Comparison of ENCODE assay signal across 1 cellular context in the genomic region with DNA sequence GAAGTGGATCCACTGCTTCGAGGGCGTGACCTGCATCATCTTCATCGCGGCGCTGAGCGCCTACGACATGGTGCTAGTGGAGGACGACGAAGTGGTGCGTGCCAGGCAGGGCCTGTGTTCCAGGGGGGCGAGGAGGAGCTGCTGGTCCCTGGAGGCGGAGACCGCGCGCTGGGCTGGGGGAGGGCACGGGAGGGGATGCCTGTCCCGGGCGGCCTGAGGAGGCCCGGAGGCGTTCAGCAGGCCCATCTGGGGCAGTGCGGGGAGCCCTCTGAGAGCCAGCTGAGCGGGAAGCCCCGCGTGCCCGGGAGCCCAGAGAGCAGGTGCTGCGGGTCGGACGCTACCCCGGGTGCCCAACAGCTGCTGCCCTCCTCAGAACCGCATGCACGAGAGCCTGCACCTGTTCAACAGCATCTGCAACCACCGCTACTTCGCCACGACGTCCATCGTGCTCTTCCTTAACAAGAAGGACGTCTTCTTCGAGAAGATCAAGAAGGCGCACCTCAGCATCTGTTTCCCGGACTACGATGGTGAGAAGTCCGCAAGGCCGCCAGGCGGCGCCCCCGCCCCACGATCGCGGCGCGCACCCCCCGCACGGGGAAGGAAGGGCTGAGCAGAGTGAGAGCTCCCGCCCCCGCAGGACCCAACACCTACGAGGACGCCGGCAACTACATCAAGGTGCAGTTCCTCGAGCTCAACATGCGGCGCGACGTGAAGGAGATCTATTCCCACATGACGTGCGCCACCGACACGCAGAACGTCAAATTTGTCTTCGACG.
TF ChIP-seq lines count a peak whose summit lies in the region.

No MANE protein-coding gene starts in this region.

TF ChIP-seq in H1, 55 proteins besides CTCF, POLR2A, EP300 and RAD21:
- TF ChIP-seq MAFK (IDR thresholded peaks at IDR 0.05; ENCODE audit: low read depth, low read length) (no peak), PHF8 (conservative IDR thresholded peaks at IDR 0.05; ENCODE audit: low read depth, low read length) (no peak), SUZ12 (IDR thresholded peaks at IDR 0.05; ENCODE audit: low read length) (no peak), CBX5 (IDR thresholded peaks at IDR 0.05; ENCODE audit: low read depth, low read length) (no peak), TAF1 (IDR thresholded peaks at IDR 0.05; ENCODE audit: low read depth, low read length) (no peak), KDM5A (IDR thresholded peaks at IDR 0.05; ENCODE audit: low read length) (no peak), BACH1 (IDR thresholded peaks at IDR 0.05; ENCODE audit: low read length) (peak; percentile 66), KDM1A (IDR thresholded peaks at IDR 0.05; ENCODE audit: borderline replicate concordance, low read length) (no peak), GTF2F1 (IDR thresholded peaks at IDR 0.05; ENCODE audit: borderline replicate concordance, low read depth, low read length) (no peak), POLR2AphosphoS5 (IDR thresholded peaks at IDR 0.05; ENCODE audit: low read depth, low read length) (no peak), RNF2 (IDR thresholded peaks at IDR 0.05; ENCODE audit: borderline replicate concordance, low read depth, low read length, missing control alignments, poor library complexity, severe bottlenecking) (no peak), JUN (IDR thresholded peaks at IDR 0.05; ENCODE audit: low read depth, low read length) (no peak), RXRA (IDR thresholded peaks at IDR 0.05; ENCODE audit: insufficient read depth, low read depth, low read length) (no peak), ZNF274 (IDR thresholded peaks at IDR 0.05; ENCODE audit: borderline replicate concordance, extremely low read depth, low read length) (no peak), SIN3A (conservative IDR thresholded peaks at IDR 0.05 in 1 of 2, IDR thresholded peaks at IDR 0.05 in 1 of 2; ENCODE audit: low read depth in 1 of 2, low read length in 2 of 2) (peak in 1 of 2 experiments; percentile 47; a peak in 1 of 4 replicates), TEAD4 (IDR thresholded peaks at IDR 0.05; ENCODE audit: low read depth, low read length) (no peak), SP4 (IDR thresholded peaks at IDR 0.05; ENCODE audit: low read length) (no peak), HDAC2 (IDR thresholded peaks at IDR 0.05; ENCODE audit: borderline replicate concordance in 1 of 2, low read depth in 2 of 2, low read length in 2 of 2) (no peak), POU5F1 (IDR thresholded peaks at IDR 0.05; ENCODE audit: low read depth, low read length) (no peak), RFX5 (IDR thresholded peaks at IDR 0.05; ENCODE audit: borderline replicate concordance, low read depth, low read length) (no peak), NRF1 (IDR thresholded peaks at IDR 0.05; ENCODE audit: low read depth, low read length) (no peak), TCF12 (IDR thresholded peaks at IDR 0.05; ENCODE audit: low read depth, low read length) (no peak), KDM4A (IDR thresholded peaks at IDR 0.05; ENCODE audit: low read depth, low read length, severe bottlenecking) (peak; percentile 45), SRF (IDR thresholded peaks at IDR 0.05; ENCODE audit: low read depth, low read length) (no peak), CHD1 (IDR thresholded peaks at IDR 0.05; ENCODE audit: low read depth, low read length) (no peak), GABPA (IDR thresholded peaks at IDR 0.05; ENCODE audit: borderline replicate concordance, insufficient read depth, low read length) (no peak), CEBPB (IDR thresholded peaks at IDR 0.05; ENCODE audit: low read depth, low read length) (no peak), FOSL1 (IDR thresholded peaks at IDR 0.05; ENCODE audit: insufficient read depth, low read depth, low read length) (no peak), RBBP5 (IDR thresholded peaks at IDR 0.05; ENCODE audit: borderline replicate concordance, low read depth, low read length) (0 out of 2 replicates have a peak, but pooled peaks have one; percentile 9), EZH2 (IDR thresholded peaks at IDR 0.05; ENCODE audit: low read depth, low read length, severe bottlenecking) (no peak), SP1 (IDR thresholded peaks at IDR 0.05; ENCODE audit: low read depth, low read length) (no peak), SAP30 (IDR thresholded peaks at IDR 0.05; ENCODE audit: insufficient read depth, insufficient replicate concordance, low read length) (no peak), SP2 (IDR thresholded peaks at IDR 0.05; ENCODE audit: low read length) (no peak), EGR1 (IDR thresholded peaks at IDR 0.05; ENCODE audit: borderline replicate concordance, low read depth, low read length) (peak; percentile 79; the same call in 1 of the 2 replicates), YY1 (IDR thresholded peaks at IDR 0.05; ENCODE audit: low read depth, low read length) (no peak), CTBP2 (IDR thresholded peaks at IDR 0.05; ENCODE audit: borderline replicate concordance, insufficient read depth, insufficient read length, low read length) (no peak), SIRT6 (IDR thresholded peaks at IDR 0.05; ENCODE audit: low read length) (no peak), CHD2 (IDR thresholded peaks at IDR 0.05; ENCODE audit: low read length) (no peak), CREB1 (IDR thresholded peaks at IDR 0.05) (peak; percentile 61), TAF7 (optimal IDR thresholded peaks at IDR 0.05; ENCODE audit: borderline replicate concordance, low read depth, low read length) (no peak), CBX8 (IDR thresholded peaks at IDR 0.05; ENCODE audit: borderline replicate concordance, low read depth, low read length) (no peak)
- TF ChIP-seq, protein P1, sequence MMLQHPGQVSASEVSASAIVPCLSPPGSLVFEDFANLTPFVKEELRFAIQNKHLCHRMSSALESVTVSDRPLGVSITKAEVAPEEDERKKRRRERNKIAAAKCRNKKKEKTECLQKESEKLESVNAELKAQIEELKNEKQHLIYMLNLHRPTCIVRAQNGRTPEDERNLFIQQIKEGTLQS (IDR thresholded peaks at IDR 0.05; ENCODE audit: insufficient read depth, low read depth, low read length): no peak
- TF ChIP-seq, protein P2, sequence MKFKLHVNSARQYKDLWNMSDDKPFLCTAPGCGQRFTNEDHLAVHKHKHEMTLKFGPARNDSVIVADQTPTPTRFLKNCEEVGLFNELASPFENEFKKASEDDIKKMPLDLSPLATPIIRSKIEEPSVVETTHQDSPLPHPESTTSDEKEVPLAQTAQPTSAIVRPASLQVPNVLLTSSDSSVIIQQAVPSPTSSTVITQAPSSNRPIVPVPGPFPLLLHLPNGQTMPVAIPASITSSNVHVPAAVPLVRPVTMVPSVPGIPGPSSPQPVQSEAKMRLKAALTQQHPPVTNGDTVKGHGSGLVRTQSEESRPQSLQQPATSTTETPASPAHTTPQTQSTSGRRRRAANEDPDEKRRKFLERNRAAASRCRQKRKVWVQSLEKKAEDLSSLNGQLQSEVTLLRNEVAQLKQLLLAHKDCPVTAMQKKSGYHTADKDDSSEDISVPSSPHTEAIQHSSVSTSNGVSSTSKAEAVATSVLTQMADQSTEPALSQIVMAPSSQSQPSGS (IDR thresholded peaks at IDR 0.05; ENCODE audit: low read length): no peak
- TF ChIP-seq, protein P3, sequence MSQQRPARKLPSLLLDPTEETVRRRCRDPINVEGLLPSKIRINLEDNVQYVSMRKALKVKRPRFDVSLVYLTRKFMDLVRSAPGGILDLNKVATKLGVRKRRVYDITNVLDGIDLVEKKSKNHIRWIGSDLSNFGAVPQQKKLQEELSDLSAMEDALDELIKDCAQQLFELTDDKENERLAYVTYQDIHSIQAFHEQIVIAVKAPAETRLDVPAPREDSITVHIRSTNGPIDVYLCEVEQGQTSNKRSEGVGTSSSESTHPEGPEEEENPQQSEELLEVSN (IDR thresholded peaks at IDR 0.05): peak; percentile 92
- TF ChIP-seq, protein P4, sequence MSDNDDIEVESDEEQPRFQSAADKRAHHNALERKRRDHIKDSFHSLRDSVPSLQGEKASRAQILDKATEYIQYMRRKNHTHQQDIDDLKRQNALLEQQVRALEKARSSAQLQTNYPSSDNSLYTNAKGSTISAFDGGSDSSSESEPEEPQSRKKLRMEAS (IDR thresholded peaks at IDR 0.05): peak; percentile 88
- TF ChIP-seq, protein P5, sequence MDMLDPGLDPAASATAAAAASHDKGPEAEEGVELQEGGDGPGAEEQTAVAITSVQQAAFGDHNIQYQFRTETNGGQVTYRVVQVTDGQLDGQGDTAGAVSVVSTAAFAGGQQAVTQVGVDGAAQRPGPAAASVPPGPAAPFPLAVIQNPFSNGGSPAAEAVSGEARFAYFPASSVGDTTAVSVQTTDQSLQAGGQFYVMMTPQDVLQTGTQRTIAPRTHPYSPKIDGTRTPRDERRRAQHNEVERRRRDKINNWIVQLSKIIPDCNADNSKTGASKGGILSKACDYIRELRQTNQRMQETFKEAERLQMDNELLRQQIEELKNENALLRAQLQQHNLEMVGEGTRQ (IDR thresholded peaks at IDR 0.05; ENCODE audit: low read length): no peak
